Comparison of ENCODE assay signal across 15 cellular contexts in the genomic region with DNA sequence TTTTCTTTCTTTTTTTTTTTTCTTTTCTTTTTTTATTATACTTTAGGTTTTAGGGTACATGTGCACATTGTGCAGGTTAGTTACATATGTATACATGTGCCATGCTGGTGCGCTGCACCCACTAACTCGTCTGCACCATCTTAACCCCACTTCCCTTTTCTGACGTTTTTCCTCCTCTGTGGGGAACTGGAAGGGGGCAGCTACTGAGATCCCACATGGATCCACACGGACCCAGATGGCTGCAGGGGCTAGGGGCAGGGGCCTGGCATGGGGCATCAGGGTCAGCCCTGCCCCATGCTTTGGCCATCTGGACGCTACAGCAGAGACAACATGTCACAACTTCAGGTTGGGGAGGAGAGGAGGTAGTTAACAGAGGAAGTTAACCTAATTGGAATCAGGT.
"Had no signal": no experiment of that assay in that cellular context is flagged by ENCODE, and none has a peak within 500 bp of the region (broad histone marks: within the 10 kb centered on the region; RNA-seq: fewer than 3 reads in every experiment).

No MANE protein-coding gene starts in this region.

- H3K36me3 Mint-ChIP-seq: WTC11 had no signal

- H3K4me1 Mint-ChIP-seq: nephron had no signal

- H3K4me3 Mint-ChIP-seq: nephron, WTC11 had no signal

- H3K27ac Mint-ChIP-seq: WTC11 had no signal

- H3K27ac ChIP-seq: breast epithelium, esophagus squamous epithelium, ovary, sigmoid colon had no signal

- H3K9me3 ChIP-seq: breast epithelium, esophagus squamous epithelium, ovary had no signal

- DNase-seq: activated CD4-positive, alpha-beta T cell treated with anti-CD3 and anti-CD28 coated beads, Interleukin-2, amount 50 U/mL, for 1 hour; activated effector memory CD4-positive, alpha-beta T cell treated with Interleukin-2 at 50 U/mL for 16 hours; activated T-cell treated with anti-CD3 and anti-CD28 coated beads, Interleukin-2, amount 50 U/mL, for 1 hour; aorta; esophagus squamous epithelium; foreskin fibroblast; left colon; ovary; sigmoid colon; stimulated activated CD4-positive, alpha-beta T cell treated with anti-CD3 and anti-CD28 coated beads, Interleukin-2, amount 100 ng/mL, for 24 hours; stimulated activated naive CD4-positive, alpha-beta T cell treated with Interleukin-2 at 50 U/mL for 16 hours; SW 1271 had no signal

- H3K4me1 ChIP-seq: breast epithelium, esophagus squamous epithelium, sigmoid colon had no signal

- H3K36me3 ChIP-seq: breast epithelium, esophagus squamous epithelium, ovary, sigmoid colon had no signal

- H3K27me3 ChIP-seq: breast epithelium, esophagus squamous epithelium, ovary, sigmoid colon had no signal

- H3K4me3 ChIP-seq: breast epithelium, esophagus squamous epithelium, ovary, sigmoid colon had no signal
